ENCODE assay signal across 23 cellular contexts in genomic region chr19:40954573-40954972, GRCh38. TPM values are rescaled to one million over a fixed set of nuclear protein-coding genes. Genes with fewer than 3 reads are reported as not detected.
A peak's percentile ranks its signal among the peaks of the same experiment; 100 is the strongest.
DNase-seq lines count a peak whose midpoint lies in the region; ATAC-seq, FAIRE-seq and TF ChIP-seq lines count a peak whose summit lies in the region.
"Had no signal": no experiment of that assay in that cellular context is flagged by ENCODE, and none has a peak within 500 bp of the region (broad histone marks: within the 10 kb centered on the region; RNA-seq: fewer than 3 reads in every experiment).

No MANE protein-coding gene starts in this region.

- H3K27ac Mint-ChIP-seq in MCF 10A (ENCODE audit: low read depth, unreplicated experiment) = no peak overlapping the region
- H3K27ac Mint-ChIP-seq: CD8-positive, alpha-beta T cell had no signal

- H2AFZ ChIP-seq in mammary epithelial cell (ENCODE audit: low read depth, low read length) (no peak overlapping the region), K562 (ENCODE audit: low read depth, low read length) (no peak overlapping the region)

- intact Hi-C loops in MCF 10A (cut with micrococcal nuclease) (no loop called here), mammary epithelial cell (cut with micrococcal nuclease) (no loop called here), K562 (cut with micrococcal nuclease) (no loop called here), left cardiac atrium (cut with DNase I) (no loop called here), mucosa of descending colon (cut with DNase I, micrococcal nuclease) (no loop called here)

- H3K9me3 ChIP-seq in mammary epithelial cell (replicated peaks; ENCODE audit: insufficient read depth, low read length) (peaks cover 11% of the 10 kb centered on the region), K562 (replicated peaks; ENCODE audit: control insufficient read depth, insufficient read depth, low read depth, low read length) (peaks cover 7% of the 10 kb centered on the region), mucosa of descending colon (peaks cover 51% of the 10 kb centered on the region)

- ATAC-seq in K562 (no peak), left cardiac atrium (no peak), mucosa of descending colon (no peak)
- ATAC-seq: CD8-positive, alpha-beta T cell had no signal

- TF ChIP-seq POLR2A in K562 (conservative IDR thresholded peaks at IDR 0.05) = no peak

- H3K27me3 ChIP-seq in mammary epithelial cell (ENCODE audit: insufficient read depth, low read length) (no peaks in the 10 kb centered on the region), K562 (ENCODE audit: control insufficient read depth in 2 of 2, insufficient read depth in 2 of 2, low read length in 2 of 2) (peaks cover 0 to 6% of the 10 kb centered on the region in 2 experiments; a peak in 2 of 5 replicates)
- H3K27me3 ChIP-seq: BLaER1, SJCRH30 had no signal

- peak; percentile 12 for DNase-seq in MCF 10A (ENCODE audit: unreplicated experiment)
- no peak for DNase-seq in mammary epithelial cell
- DNase-seq in K562 (ENCODE audit: extremely low read depth in 1 of 4, low spot score in 3 of 4) = peak in 1 of 4 experiments; percentile 18
- peak; percentile 2 for DNase-seq in foreskin melanocyte
- no peak for DNase-seq in NCI-H1105 (lab: John Stamatoyannopoulos, UW)
- DNase-seq in left cardiac atrium = no peak
- DNase-seq in T-helper 9 cell = no peak
- DNase-seq in mucosa of descending colon = no peak
- DNase-seq: CD8-positive, alpha-beta T cell; GF-D8; IMR-90; Kasumi-1; NCI-H1417 treated with DMSO at 0.1 percent for 48 hours; NCI-H1930; NCI-H2171; NCI-H446 had no signal

- H4K20me1 ChIP-seq in mammary epithelial cell (ENCODE audit: insufficient read depth, low read length) = no peaks in the 10 kb centered on the region
- no peaks in the 10 kb centered on the region for H4K20me1 ChIP-seq in K562 (replicated peaks; ENCODE audit: control insufficient read depth, insufficient read depth, low read length)
- H4K20me1 ChIP-seq: BLaER1 had no signal

- no peaks in the 10 kb centered on the region for H3K36me3 ChIP-seq in mammary epithelial cell (ENCODE audit: insufficient read depth, low read length)
- no peaks in the 10 kb centered on the region for H3K36me3 ChIP-seq in K562 (ENCODE audit: control insufficient read depth, insufficient read depth, low read length)
- no peaks in the 10 kb centered on the region for H3K36me3 ChIP-seq in mucosa of descending colon (ENCODE audit: low read depth)
- H3K36me3 ChIP-seq: BLaER1, SJCRH30 had no signal

- H3K9me1 ChIP-seq in K562 (ENCODE audit: control insufficient read depth, insufficient read depth, low read length) = no peaks in the 10 kb centered on the region

- H3K79me2 ChIP-seq in mammary epithelial cell (ENCODE audit: insufficient read depth, low read length) (no peaks in the 10 kb centered on the region), K562 (ENCODE audit: control insufficient read depth, insufficient read depth, low read length) (no peaks in the 10 kb centered on the region)

- H3K9me3 Mint-ChIP-seq in MCF 10A (ENCODE audit: unreplicated experiment) = peaks cover 17% of the 10 kb centered on the region

- CTCF ChIA-PET in MCF 10A (lab: Yijun Ruan, JAX) (no interaction called here), mammary epithelial cell (lab: Charles Lee; ENCODE audit: low non-redundant PET) (interaction anchor here (0.7 kb wide), 1 partner anchor 1065 kb away, joined by 3 read pairs; no protein-coding TSS in a partner anchor), K562 (lab: Yijun Ruan, JAX; ENCODE audit: low intra/inter-chr PET ratio) (no interaction called here)

- H3K27ac ChIP-seq in mammary epithelial cell (ENCODE audit: insufficient read depth, low read depth, low read length) = no peak overlapping the region
- no peak overlapping the region for H3K27ac ChIP-seq in K562 (ENCODE audit: extremely low read depth, low read depth, low read length)
- H3K27ac ChIP-seq: BLaER1, SJCRH30 had no signal

- no peaks in the 10 kb centered on the region for H3K4me1 Mint-ChIP-seq in MCF 10A (ENCODE audit: insufficient read depth, unreplicated experiment)

- no peak overlapping the region for H3K4me3 Mint-ChIP-seq in MCF 10A (ENCODE audit: unreplicated experiment)
- H3K4me3 Mint-ChIP-seq: CD8-positive, alpha-beta T cell had no signal

- TF ChIP-seq EP300 in K562 (IDR thresholded peaks at IDR 0.05; ENCODE audit: low read length) = no peak

- in situ Hi-C loops in mammary epithelial cell (cut with MboI; ENCODE audit: low sequenced_read_pairs in 2 of 2) = loop anchor here in 1 of 2 donors (25.0 kb wide), 1 partner anchor 183 kb away; no protein-coding TSS in a partner anchor
- in situ Hi-C loops in K562 (cut with MboI) = no loop called here

- POLR2A ChIA-PET in MCF 10A (lab: Yijun Ruan, JAX) (no interaction called here), K562 (lab: Yijun Ruan, JAX) (no interaction called here)

- TF ChIP-seq CTCF in MCF 10A (IDR thresholded peaks at IDR 0.05; ENCODE audit: unreplicated experiment) = no peak
- TF ChIP-seq CTCF in mammary epithelial cell (conservative IDR thresholded peaks at IDR 0.05 in 1 of 2, IDR thresholded peaks at IDR 0.05 in 1 of 2; ENCODE audit: extremely low read depth in 1 of 2, insufficient read depth in 1 of 2, low read depth in 1 of 2, low read length in 2 of 2) = no peak
- TF ChIP-seq CTCF in K562 (IDR thresholded peaks at IDR 0.05 in 2 of 3, conservative IDR thresholded peaks at IDR 0.05 in 1 of 3; ENCODE audit: insufficient read depth in 2 of 3, low read depth in 1 of 3, low read length in 3 of 3) = no peak
- no peak for TF ChIP-seq CTCF in mucosa of descending colon (IDR thresholded peaks at IDR 0.05)

- FAIRE-seq in K562 (lab: Jason Lieb, UNC) = no peak
- FAIRE-seq: GM12892 had no signal

- peaks cover 6% of the 10 kb centered on the region for H3K36me3 Mint-ChIP-seq in MCF 10A (ENCODE audit: insufficient read depth, unreplicated experiment)

- H3K27me3 Mint-ChIP-seq in MCF 10A (ENCODE audit: insufficient read depth, unreplicated experiment) = peaks cover 13% of the 10 kb centered on the region

- no peak overlapping the region for H3K4me3 ChIP-seq in mammary epithelial cell (replicated peaks in 1 of 3; ENCODE audit: insufficient read depth in 1 of 3, low read depth in 2 of 3, low read length in 3 of 3)
- H3K4me3 ChIP-seq in K562 = no peak overlapping the region
- H3K4me3 ChIP-seq in mucosa of descending colon = no peak overlapping the region
- H3K4me3 ChIP-seq: BLaER1, SJCRH30 had no signal

- 76% methylated on average over 8 of the region's 10 CpGs for WGBS in mammary epithelial cell (ENCODE audit: low coverage, missing lambda C conversion rate)
- 24% methylated on average over 10 of the region's 10 CpGs for WGBS in K562 (ENCODE audit: insufficient coverage, low coverage, missing lambda C conversion rate)

- dilution Hi-C loops in mammary epithelial cell (cut with HindIII; ENCODE audit: low sequenced_read_pairs) = no loop called here

- no peak overlapping the region for H3K9ac ChIP-seq in mammary epithelial cell (ENCODE audit: insufficient read depth, low read length)
- H3K9ac ChIP-seq in K562 (ENCODE audit: insufficient read depth in 1 of 2, low read depth in 2 of 2, low read length in 2 of 2) = no peak overlapping the region
- H3K9ac ChIP-seq: BLaER1 had no signal

- H3K4me1 ChIP-seq in mammary epithelial cell (ENCODE audit: insufficient read depth, low read length) = no peaks in the 10 kb centered on the region
- H3K4me1 ChIP-seq in K562 (replicated peaks in 1 of 2; ENCODE audit: control insufficient read depth in 2 of 2, insufficient read depth in 2 of 2, low read length in 2 of 2) = no peaks in the 10 kb centered on the region
- no peaks in the 10 kb centered on the region for H3K4me1 ChIP-seq in mucosa of descending colon (ENCODE audit: low read depth)
- H3K4me1 ChIP-seq: BLaER1, SJCRH30 had no signal

- no peak for TF ChIP-seq RAD21 in K562 (CRISPR knock-in tag; conservative IDR thresholded peaks at IDR 0.05 in 1 of 2, IDR thresholded peaks at IDR 0.05 in 1 of 2)

- H3K4me2 ChIP-seq in mammary epithelial cell (ENCODE audit: insufficient read depth, low read depth, low read length) (no peak overlapping the region), K562 (ENCODE audit: insufficient read depth, low read length) (no peak overlapping the region)
- H3K4me2 ChIP-seq: BLaER1 had no signal

- BruUV-seq in MCF 10A (replicated peaks; lab: Mats Ljungman, UMichigan) = no TSS peak
- no TSS peak for BruUV-seq in mammary epithelial cell (replicated peaks; lab: Mats Ljungman, UMichigan)
- no TSS peak for BruUV-seq in K562 (replicated peaks; lab: Mats Ljungman, UMichigan)

TF ChIP-seq in K562, 482 proteins besides CTCF, POLR2A, EP300 and RAD21 (continues in another document):
- TF ChIP-seq HNRNPL (IDR thresholded peaks at IDR 0.05; ENCODE audit: low read depth, low read length) (no peak), ZNF76 (CRISPR knock-in tag; IDR thresholded peaks at IDR 0.05; ENCODE audit: borderline replicate concordance) (no peak), PRPF4 (IDR thresholded peaks at IDR 0.05; ENCODE audit: insufficient read depth, low read depth, low read length, poor library complexity, severe bottlenecking) (no peak), ZNF785 (CRISPR knock-in tag; IDR thresholded peaks at IDR 0.05) (no peak), GATA2 (CRISPR knock-in tag; IDR thresholded peaks at IDR 0.05) (peak; percentile 87), STAT5B (CRISPR knock-in tag; IDR thresholded peaks at IDR 0.05) (no peak), HDAC6 (IDR thresholded peaks at IDR 0.05; ENCODE audit: low read depth, low read length) (no peak)

RNA-seq across cellular contexts. Expression of gene CYP2B6, which starts 36.5 kb away (rescaled TPM):
- total RNA-seq in MCF 10A (2022) (not detected in 2 replicates), mammary epithelial cell (not detected), K562 (2014; rRNA removed) (not detected in 2 replicates), K562 (2014; rRNA removed; fragmentation: Illumina TruSeq; extraction: Trizol) (not detected in 2 replicates), K562 (2015; rRNA removed; fragmentation: Illumina TruSeq; extraction: Trizol) (not detected in 2 replicates), K562 (2021) (0.04 and 0.20 TPM in 2 replicates), left cardiac atrium (under 1 TPM in 1 of 2 donors, not detected in 1; 0.12 TPM), mucosa of descending colon (10 to 100 TPM in 1 of 3 donors, 1 to 10 TPM in 2; 3.7 to 11.4 (median 6.0) TPM)
- polyA plus RNA-seq in mammary epithelial cell (not detected), K562 (2011; rRNA removed) (not detected in 2 replicates), K562 (2014; fragmentation: Illumina TruSeq; extraction: Trizol) (not detected in 2 replicates), K562 (2014; fragmentation: Nextera tagmentation; extraction: Ambion mirVana) (not detected), K562 (2014; rRNA removed) (not detected in 2 replicates)
- polyA minus RNA-seq in mammary epithelial cell = not detected
- total RNA-seq in K562 (2011; cell fraction: chromatin; rRNA removed; ENCODE audit: low replicate concordance) = not detected in 2 replicates
- total RNA-seq in K562 (2011; cell fraction: nucleolus; rRNA removed) = not detected in 2 replicates
- not detected in 2 replicates for total RNA-seq in K562 (2011; cell fraction: nucleoplasm; rRNA removed)
- polyA plus RNA-seq in K562 (2011; cell fraction: cytosol; rRNA removed) = not detected in 2 replicates
- not detected in 2 replicates for polyA plus RNA-seq in K562 (2011; cell fraction: nucleus; rRNA removed)
- not detected in 2 replicates for polyA plus RNA-seq in K562 (2012)
- not detected in 2 replicates for polyA minus RNA-seq in K562 (2011; rRNA and poly(A)+ RNA removed)
- not detected in 2 replicates for polyA minus RNA-seq in K562 (2011; cell fraction: cytosol; rRNA and poly(A)+ RNA removed)
- not detected in 2 replicates for polyA minus RNA-seq in K562 (2011; cell fraction: nucleus; rRNA and poly(A)+ RNA removed)
- total RNA-seq: A172; CD8-positive, alpha-beta T cell; Daoy; H4; HT1080; IMR-90; SJCRH30 had no signal
- polyA plus RNA-seq: IMR-90 had no signal

Comparison
In these comparisons a context has a peak if more than half of its experiments do, and no peak if none do; other contexts are left out.
1. DNase-seq: peak in MCF 10A (single experiment) and foreskin melanocyte (single experiment); none in mammary epithelial cell (single experiment), NCI-H1105 (single experiment), left cardiac atrium (single experiment), T-helper 9 cell (single experiment) and mucosa of descending colon (0 of 3).